Comparison of ENCODE assay signal across 10 cellular contexts in genomic region chr12:54359762-54360351, GRCh38. TPM values are rescaled to one million over a fixed set of nuclear protein-coding genes. Genes with fewer than 3 reads are reported as not detected.
A peak's percentile ranks its signal among the peaks of the same experiment; 100 is the strongest.
DNase-seq lines count a peak whose midpoint lies in the region; ATAC-seq and TF ChIP-seq lines count a peak whose summit lies in the region.
"Had no signal": no experiment of that assay in that cellular context is flagged by ENCODE, and none has a peak within 500 bp of the region (broad histone marks: within the 10 kb centered on the region; RNA-seq: fewer than 3 reads in every experiment).

No MANE protein-coding gene starts in this region.

- WGBS in body of pancreas, 2 donors = 31 to 34% methylated on average over 9 of the region's 9 CpGs
- WGBS in lung, 2 donors = 52 to 60% methylated on average over 9 of the region's 9 CpGs
- 61% methylated on average over 9 of the region's 9 CpGs for WGBS in urinary bladder

- peaks cover 0 to 2% (median 1%) of the 10 kb centered on the region in 3 donors for H3K27me3 Mint-ChIP-seq in CD14-positive monocyte (ENCODE audit: low read depth in 3 of 3)

- intact Hi-C loops in Right ventricle myocardium superior (cut with DNase I) = loop anchor here (5.0 kb wide), 2 partner anchors 68 to 143 kb away; no protein-coding TSS in a partner anchor
- intact Hi-C loops in body of pancreas (cut with DNase I) = loop anchor here (5.0 to 10.0 kb wide), 3 partner anchors 68 to 135 kb away; no protein-coding TSS in a partner anchor
- intact Hi-C loops in CD14-positive monocyte (cut with micrococcal nuclease) = no loop called here

- DNase-seq in cardiac muscle cell (ENCODE audit: low read depth in 1 of 2, low spot score in 1 of 2) = no peak
- no peak for DNase-seq in Right ventricle myocardium superior
- no peak for DNase-seq in body of pancreas
- no peak for DNase-seq in lung (ENCODE audit: low spot score)
- DNase-seq in NCI-H1694 treated with DMSO at 0.1 percent for 48 hours (lab: John Stamatoyannopoulos, UW) = no peak
- no peak for DNase-seq in CD14-positive monocyte (ENCODE audit: low spot score)

- H3K27ac ChIP-seq in cardiac muscle cell (peak overlapping the region; percentile 81), body of pancreas (peak overlapping the region; percentile 76 to 84 (median 80)), lung (ENCODE audit: low read depth in 1 of 2, low read length in 1 of 2) (peak overlapping the region; percentile 67 to 93), urinary bladder (ENCODE audit: low read depth) (peak overlapping the region; percentile 28)

- no peaks in the 10 kb centered on the region for H3K9me3 Mint-ChIP-seq in CD14-positive monocyte
- H3K9me3 Mint-ChIP-seq: activated T-helper 1 cell treated with anti-CD3 and anti-CD28 coated beads, Interleukin-12 subunit alpha, Interleukin-12 subunit beta, Interleukin-2, Interleukin-4 antibody, amounts not matched to agents 30 ng/mL and 10 ng/mL and 1 ng/mL, durations not matched to agents 14 hours and 24 hours and 36 hours had no signal

- peak in 1 of 3 donors; percentile 6 for TF ChIP-seq POLR2A in body of pancreas (IDR thresholded peaks at IDR 0.05)

- H3K27ac Mint-ChIP-seq in CD14-positive monocyte = no peak overlapping the region

- TF ChIP-seq CTCF in cardiac muscle cell (IDR thresholded peaks at IDR 0.05; ENCODE audit: low read depth, low read length) (no peak), body of pancreas (IDR thresholded peaks at IDR 0.05) (no peak), lung (IDR thresholded peaks at IDR 0.05; ENCODE audit: control extremely low read depth, extremely low read depth) (no peak), CD14-positive monocyte (IDR thresholded peaks at IDR 0.05) (no peak)

- H3K36me3 ChIP-seq in cardiac muscle cell (no peaks in the 10 kb centered on the region), body of pancreas (replicated peaks in 1 of 2; ENCODE audit: insufficient read depth in 1 of 2, low read depth in 2 of 2) (no peaks in the 10 kb centered on the region), lung (ENCODE audit: control insufficient read depth in 2 of 2, insufficient read depth in 2 of 2, low read length in 2 of 2) (no peaks in the 10 kb centered on the region), urinary bladder (ENCODE audit: insufficient read depth) (no peaks in the 10 kb centered on the region)

- peak overlapping the region; percentile 24 for H3K4me3 ChIP-seq in cardiac muscle cell
- H3K4me3 ChIP-seq in body of pancreas = no peak overlapping the region
- peak overlapping the region; percentile 27 for H3K4me3 ChIP-seq in lung
- peak overlapping the region; percentile 43 for H3K4me3 ChIP-seq in urinary bladder (ENCODE audit: low read depth, low read length)

- H3K9me3 ChIP-seq in cardiac muscle cell (ENCODE audit: low read depth) = no peaks in the 10 kb centered on the region
- H3K9me3 ChIP-seq in body of pancreas = no peaks in the 10 kb centered on the region
- no peaks in the 10 kb centered on the region for H3K9me3 ChIP-seq in lung (ENCODE audit: control insufficient read depth in 2 of 2, insufficient read depth in 1 of 2, low read length in 1 of 2)

- peak overlapping the region in 1 of 2 donors; percentile 60 for H3K4me3 Mint-ChIP-seq in CD14-positive monocyte

- H3K27me3 ChIP-seq in cardiac muscle cell (no peaks in the 10 kb centered on the region), body of pancreas (no peaks in the 10 kb centered on the region), lung (ENCODE audit: control insufficient read depth, insufficient read depth) (no peaks in the 10 kb centered on the region)

- H3K4me1 ChIP-seq in cardiac muscle cell (ENCODE audit: low read depth) (peaks cover 47% of the 10 kb centered on the region), body of pancreas (peaks cover 53% of the 10 kb centered on the region), lung (ENCODE audit: control insufficient read depth in 2 of 2, insufficient read depth in 2 of 2, low read length in 2 of 2) (peaks cover 0 to 4% of the 10 kb centered on the region in 2 donors), urinary bladder (ENCODE audit: insufficient read depth) (no peaks in the 10 kb centered on the region)

- peaks cover 40% of the 10 kb centered on the region for H3K4me1 Mint-ChIP-seq in CD14-positive monocyte

- ATAC-seq in Right ventricle myocardium superior (ENCODE audit: poor library complexity) = no peak
- no peak for ATAC-seq in body of pancreas
- no peak for ATAC-seq in lung (ENCODE audit: insufficient read depth, low FRiP score)
- ATAC-seq in HG03354 (IDR thresholded peaks at IDR 0.05; ENCODE audit: poor library complexity, severe bottlenecking, unreplicated experiment) = no peak

- peaks cover 5 to 12% of the 10 kb centered on the region in 2 donors for H3K36me3 Mint-ChIP-seq in CD14-positive monocyte

RNA-seq across cellular contexts. Expression of gene GPR84, which starts 4.4 kb away (rescaled TPM):
- total RNA-seq in cardiac muscle cell (0.09 TPM in 1 of 2 replicates, not detected in the other), Right ventricle myocardium superior (not detected), body of pancreas (not detected), lung (1 to 10 TPM; 1.5 to 2.6 TPM), urinary bladder (0.26 TPM)
- polyA plus RNA-seq in cardiac muscle cell (not detected in 2 replicates), lung (10 to 100 TPM in 1 of 2 donors, under 1 TPM in 1; 0.73 to 76.1 TPM), urinary bladder (0.96 TPM), CD14-positive monocyte (1 to 10 TPM; 2.4 to 5.6 TPM)
- total RNA-seq: NCI-H460 had no signal

RNA-seq across cellular contexts. Expression of gene ZNF385A, which starts 24.7 kb away (rescaled TPM):
- 13.0 and 20.0 TPM in 2 replicates for total RNA-seq in cardiac muscle cell
- polyA plus RNA-seq in cardiac muscle cell = 13.4 and 16.0 TPM in 2 replicates
- 10.7 TPM for total RNA-seq in Right ventricle myocardium superior
- 1 to 10 TPM; 3.1 to 7.3 TPM for total RNA-seq in body of pancreas
- total RNA-seq in lung = 10 to 100 TPM in 1 of 2 donors, 1 to 10 TPM in 1; 7.6 to 26.1 TPM
- polyA plus RNA-seq in lung = 10 to 100 TPM; 15.3 to 17.9 TPM
- 5.0 TPM for total RNA-seq in urinary bladder
- 26.3 TPM for polyA plus RNA-seq in urinary bladder
- polyA plus RNA-seq in CD14-positive monocyte = 10 to 100 TPM; 53.9 to 78.3 TPM

RNA-seq across cellular contexts. Expression of gene COPZ1, which starts 34.9 kb away (rescaled TPM):
- total RNA-seq in cardiac muscle cell (131 and 152 TPM in 2 replicates), Right ventricle myocardium superior (116 TPM), body of pancreas (10 to 100 TPM; 34.3 to 71.3 TPM), lung (100 to 1,000 TPM; 127 to 163 TPM), urinary bladder (113 TPM)
- polyA plus RNA-seq in cardiac muscle cell (213 and 233 TPM in 2 replicates), lung (100 to 1,000 TPM in 1 of 2 donors, 10 to 100 TPM in 1; 98.8 to 145 TPM), urinary bladder (86.3 TPM), CD14-positive monocyte (100 to 1,000 TPM; 176 to 190 TPM)

RNA-seq across cellular contexts. Expression of gene NFE2, which starts 59.0 kb away (rescaled TPM):
- total RNA-seq in cardiac muscle cell = 4.9 and 9.9 TPM in 2 replicates
- 8.4 and 10.1 TPM in 2 replicates for polyA plus RNA-seq in cardiac muscle cell
- 0.40 TPM for total RNA-seq in Right ventricle myocardium superior
- under 1 TPM in 1 of 2 donors, not detected in 1; 0.26 TPM for total RNA-seq in body of pancreas
- total RNA-seq in lung = 1 to 10 TPM; 6.9 to 7.9 TPM
- polyA plus RNA-seq in lung = 10 to 100 TPM in 1 of 2 donors, 1 to 10 TPM in 1; 3.5 to 38.5 TPM
- total RNA-seq in urinary bladder = 0.63 TPM
- 0.34 TPM for polyA plus RNA-seq in urinary bladder
- polyA plus RNA-seq in CD14-positive monocyte = 100 to 1,000 TPM in 1 of 2 donors, 10 to 100 TPM in 1; 79.5 to 157 TPM
- total RNA-seq: activated T-helper 1 cell treated with anti-CD3 and anti-CD28 coated beads, Interleukin-12 subunit alpha, Interleukin-12 subunit beta, Interleukin-2, Interleukin-4 antibody, amounts not matched to agents 30 ng/mL and 10 ng/mL and 1 ng/mL, durations not matched to agents 14 hours and 24 hours and 36 hours had no signal

RNA-seq across cellular contexts. Expression of gene ITGA5, which starts 59.2 kb away (rescaled TPM):
- total RNA-seq in cardiac muscle cell (45.9 and 55.8 TPM in 2 replicates), Right ventricle myocardium superior (51.6 TPM), body of pancreas (10 to 100 TPM; 28.5 to 49.1 TPM), lung (100 to 1,000 TPM in 1 of 2 donors, 10 to 100 TPM in 1; 71.2 to 131 TPM), urinary bladder (139 TPM)
- polyA plus RNA-seq in cardiac muscle cell (52.6 and 53.2 TPM in 2 replicates), lung (100 to 1,000 TPM in 1 of 2 donors, 10 to 100 TPM in 1; 39.8 to 134 TPM), urinary bladder (702 TPM), CD14-positive monocyte (10 to 100 TPM; 85.5 to 99.4 TPM)

Comparison
In these comparisons a context has a peak if more than half of its experiments do, and no peak if none do; other contexts are left out.
1. H3K27ac ChIP-seq: peak in every context shown above with its lines; median percentile 81 in cardiac muscle cell; 80 in lung; 80 in body of pancreas; 28 in urinary bladder.
2. H3K4me3 ChIP-seq: peak in cardiac muscle cell (single experiment), lung (single experiment) and urinary bladder (single experiment); none in body of pancreas (0 of 2).
3. intact Hi-C loops: an anchor here in Right ventricle myocardium superior (5.0 kb wide) and body of pancreas (5.0 to 10.0 kb wide); none called in CD14-positive monocyte.